In the genomic region with DNA sequence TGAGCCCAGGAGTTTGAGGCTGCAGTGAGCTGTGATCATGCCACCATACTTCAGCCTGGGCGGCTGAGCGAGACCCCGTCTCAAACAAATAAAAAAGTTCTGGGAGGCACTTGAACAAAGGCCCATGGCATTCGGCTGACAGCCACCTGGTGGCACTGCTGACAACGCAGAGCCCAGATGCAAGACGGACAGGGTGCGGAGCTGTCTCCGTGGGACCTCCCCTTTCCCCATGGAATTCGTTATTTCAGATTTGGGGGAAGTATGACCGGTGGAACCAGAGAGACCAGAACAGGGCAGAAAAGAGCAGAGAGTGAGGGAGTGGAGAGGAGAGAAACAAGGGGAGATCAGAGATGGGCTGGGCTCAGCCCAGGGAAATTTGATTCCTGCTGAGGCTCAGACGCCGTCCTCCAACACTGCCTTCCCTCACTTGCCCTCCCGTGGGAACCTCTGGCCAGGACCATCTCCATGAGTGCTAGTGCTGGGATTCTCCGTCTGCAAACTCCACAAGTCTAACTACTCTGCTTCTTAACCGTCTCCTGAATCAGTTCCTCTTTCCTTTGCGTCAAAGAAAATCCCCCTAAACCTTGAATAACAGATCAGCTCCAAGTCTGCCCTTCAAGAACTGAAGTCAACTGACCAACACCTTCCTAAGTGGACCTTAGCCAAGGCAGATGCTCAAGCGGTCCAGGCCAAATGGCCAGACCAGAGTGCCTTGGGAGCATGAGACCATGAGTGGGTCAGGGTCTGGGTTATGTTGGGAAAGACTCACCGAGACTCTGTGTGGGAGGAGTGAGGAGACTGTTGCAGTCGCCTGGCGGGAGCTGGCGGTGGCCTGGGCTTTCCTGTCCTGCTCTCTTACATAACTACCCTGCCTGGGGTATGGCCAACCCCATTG, we compare ENCODE assay signal across 8 cellular contexts. TPM values are rescaled to one million over a fixed set of nuclear protein-coding genes. Genes with fewer than 3 reads are reported as not detected.
DNase-seq lines count a peak whose midpoint lies in the region; TF ChIP-seq lines count a peak whose summit lies in the region.
"Had no signal": no experiment of that assay in that cellular context is flagged by ENCODE, and none has a peak within 500 bp of the region (broad histone marks: within the 10 kb centered on the region; RNA-seq: fewer than 3 reads in every experiment).

No MANE protein-coding gene starts in this region.

- peak; percentile 14; the same call in 1 of the 2 replicates for TF ChIP-seq CTCF in 22Rv1 (IDR thresholded peaks at IDR 0.05)
- TF ChIP-seq CTCF in suprapubic skin (IDR thresholded peaks at IDR 0.05): no peak

- DNase-seq in ACHN (no peak), RKO (ENCODE audit: low spot score) (no peak), suprapubic skin (ENCODE audit: low spot score in 2 of 2) (no peak)
- DNase-seq: pancreas, thyroid gland had no signal

- H3K9me3 Mint-ChIP-seq in IgD-negative memory B cell: no peaks in the 10 kb centered on the region

- no peak overlapping the region for H3K4me3 ChIP-seq in endocrine pancreas (ENCODE audit: control insufficient read depth, insufficient read depth, low read length)
- no peak overlapping the region for H3K4me3 ChIP-seq in suprapubic skin
- H3K4me3 ChIP-seq: pancreas, thyroid gland had no signal

- TF ChIP-seq POLR2A in suprapubic skin (IDR thresholded peaks at IDR 0.05): no peak

- H3K36me3 ChIP-seq in endocrine pancreas (ENCODE audit: control insufficient read depth, insufficient read depth, low read length): no peaks in the 10 kb centered on the region
- H3K36me3 ChIP-seq in suprapubic skin: peaks cover 60% of the 10 kb centered on the region
- H3K36me3 ChIP-seq: pancreas, thyroid gland had no signal

- H3K27ac Mint-ChIP-seq in IgD-negative memory B cell: peak overlapping the region; percentile 72 to 96 (median 93)

- H3K4me1 ChIP-seq in endocrine pancreas (ENCODE audit: control insufficient read depth, insufficient read depth, low read length) (no peaks in the 10 kb centered on the region), suprapubic skin (no peaks in the 10 kb centered on the region)
- H3K4me1 ChIP-seq: pancreas had no signal

- peaks cover 7% of the 10 kb centered on the region for H3K36me3 Mint-ChIP-seq in IgD-negative memory B cell

- WGBS in suprapubic skin: 85% methylated on average over 21 of the region's 21 CpGs

- peak overlapping the region; percentile 56 to 88 (median 69) for H3K4me3 Mint-ChIP-seq in IgD-negative memory B cell

- H3K27ac ChIP-seq in 22Rv1: no peak overlapping the region
- no peak overlapping the region for H3K27ac ChIP-seq in suprapubic skin
- H3K27ac ChIP-seq: thyroid gland had no signal

- no peaks in the 10 kb centered on the region for H3K27me3 Mint-ChIP-seq in IgD-negative memory B cell

- no peaks in the 10 kb centered on the region for H3K27me3 ChIP-seq in endocrine pancreas (ENCODE audit: control insufficient read depth, insufficient read depth, low read length)
- H3K27me3 ChIP-seq in suprapubic skin: no peaks in the 10 kb centered on the region
- H3K27me3 ChIP-seq: pancreas, thyroid gland had no signal

- no peak for TF ChIP-seq EP300 in suprapubic skin (IDR thresholded peaks at IDR 0.05)

- H3K4me1 Mint-ChIP-seq in IgD-negative memory B cell: peaks cover 25 to 47% (median 41%) of the 10 kb centered on the region in 3 donors

- H3K9ac ChIP-seq in endocrine pancreas (ENCODE audit: control insufficient read depth, insufficient read depth, low read length): peak overlapping the region; percentile 30

- no peaks in the 10 kb centered on the region for H3K9me3 ChIP-seq in endocrine pancreas (ENCODE audit: control insufficient read depth, low read length)
- no peaks in the 10 kb centered on the region for H3K9me3 ChIP-seq in suprapubic skin
- H3K9me3 ChIP-seq: pancreas, thyroid gland had no signal

- in situ Hi-C loops in ACHN (cut with HindIII; ENCODE audit: low pct_ligation_motif_present, low pct_unique_long_range_greater_than_20kb, low sequenced_read_pairs): no loop called here

RNA-seq across cellular contexts. Expression of a gene that starts 11.9 kb away (rescaled TPM):
- 3.4 TPM for polyA plus RNA-seq in IgD-negative memory B cell
- 1 to 10 TPM; 4.5 to 9.1 (median 6.7) TPM for total RNA-seq in suprapubic skin

RNA-seq across cellular contexts. Expression of a gene that starts 12.2 kb away (rescaled TPM):
- 62.9 TPM for polyA plus RNA-seq in IgD-negative memory B cell
- total RNA-seq in suprapubic skin: 10 to 100 TPM; 40.3 to 46.2 (median 44.6) TPM

RNA-seq across cellular contexts. Expression of a gene that starts 20.4 kb away (rescaled TPM):
- 0.39 TPM for polyA plus RNA-seq in IgD-negative memory B cell
- under 1 TPM in 1 of 4 donors, not detected in 3; 0.89 TPM for total RNA-seq in suprapubic skin

RNA-seq across cellular contexts. Expression of a gene that starts 39.6 kb away (rescaled TPM):
- polyA plus RNA-seq in IgD-negative memory B cell: 19.1 TPM
- total RNA-seq in suprapubic skin: 10 to 100 TPM; 40.5 to 93.4 (median 59.4) TPM

RNA-seq across cellular contexts. Expression of a gene that starts 39.9 kb away (rescaled TPM):
- 5.0 TPM for polyA plus RNA-seq in IgD-negative memory B cell
- 10 to 100 TPM; 19.3 to 25.1 (median 20.0) TPM for total RNA-seq in suprapubic skin
